ENCODE assay signal across 1 cellular context in genomic region chr19:49408816-49409440, GRCh38.
TF ChIP-seq lines count a peak whose summit lies in the region.

No MANE protein-coding gene starts in this region.

TF ChIP-seq in H1, 55 proteins besides CTCF, POLR2A, EP300 and RAD21:
- no peak for TF ChIP-seq SP4 (IDR thresholded peaks at IDR 0.05; ENCODE audit: low read length)
- TF ChIP-seq JUND (IDR thresholded peaks at IDR 0.05; ENCODE audit: low read length) = no peak
- no peak for TF ChIP-seq CHD7 (IDR thresholded peaks at IDR 0.05; ENCODE audit: insufficient replicate concordance, low read length)
- no peak for TF ChIP-seq CBX5 (IDR thresholded peaks at IDR 0.05; ENCODE audit: low read depth, low read length)
- TF ChIP-seq GTF2F1 (IDR thresholded peaks at IDR 0.05; ENCODE audit: borderline replicate concordance, low read depth, low read length) = no peak
- TF ChIP-seq MAFK (IDR thresholded peaks at IDR 0.05; ENCODE audit: low read depth, low read length) = no peak
- TF ChIP-seq POLR2AphosphoS5 (IDR thresholded peaks at IDR 0.05; ENCODE audit: low read depth, low read length) = no peak
- no peak for TF ChIP-seq SUZ12 (IDR thresholded peaks at IDR 0.05; ENCODE audit: low read length)
- TF ChIP-seq SIRT6 (IDR thresholded peaks at IDR 0.05; ENCODE audit: low read length) = no peak
- TF ChIP-seq TBP (IDR thresholded peaks at IDR 0.05; ENCODE audit: low read depth, low read length) = no peak
- no peak for TF ChIP-seq SP1 (IDR thresholded peaks at IDR 0.05; ENCODE audit: low read depth, low read length)
